Comparison of ENCODE assay signal across 8 cellular contexts in the genomic region with DNA sequence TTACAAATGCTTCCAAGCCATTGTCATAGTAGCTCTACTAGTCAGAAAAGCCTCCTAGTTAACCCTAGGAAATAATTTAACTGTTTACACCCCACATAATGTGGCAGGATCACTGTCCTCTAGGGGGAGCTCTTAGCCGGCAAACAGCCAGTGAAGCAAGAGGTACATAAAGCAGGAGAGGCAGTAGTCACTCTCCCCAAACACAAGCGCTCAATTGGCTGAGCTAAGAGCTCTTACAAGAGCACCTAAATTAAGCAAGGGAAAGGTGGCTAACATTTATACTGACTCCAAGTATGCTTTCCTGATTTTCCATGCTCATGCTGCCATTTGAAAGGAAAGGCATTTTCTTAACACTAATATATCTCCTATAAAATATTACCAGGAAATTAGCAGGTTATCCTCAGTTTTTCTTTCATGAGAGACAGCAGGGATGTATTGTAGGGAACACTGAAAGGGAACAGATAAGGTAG. TPM values are rescaled to one million over a fixed set of nuclear protein-coding genes. Genes with fewer than 3 reads are reported as not detected.
A peak's percentile ranks its signal among the peaks of the same experiment; 100 is the strongest.
DNase-seq lines count a peak whose midpoint lies in the region; ATAC-seq and TF ChIP-seq lines count a peak whose summit lies in the region.

No MANE protein-coding gene starts in this region.

- no peaks in the 10 kb centered on the region for H3K27me3 ChIP-seq in OCI-LY1 (ENCODE audit: insufficient read depth, low read length)
- H3K27me3 ChIP-seq in fibroblast of lung (ENCODE audit: control insufficient read depth, insufficient read depth, low read length), result no peaks in the 10 kb centered on the region
- H3K27me3 ChIP-seq in psoas muscle (ENCODE audit: insufficient read depth in 3 of 3, low read length in 2 of 3), result no peaks in the 10 kb centered on the region

- H3K9me2 ChIP-seq in OCI-LY1 (ENCODE audit: low read depth, low read length), result no peaks in the 10 kb centered on the region

- no peak overlapping the region for H3K9ac ChIP-seq in OCI-LY1 (ENCODE audit: low read length)
- no peak overlapping the region for H3K9ac ChIP-seq in fibroblast of lung (ENCODE audit: insufficient read depth, low read length)

- H3K36me3 ChIP-seq in OCI-LY1 (ENCODE audit: insufficient read depth, low read length) (no peaks in the 10 kb centered on the region), fibroblast of lung (ENCODE audit: control insufficient read depth, insufficient read depth, low read length) (no peaks in the 10 kb centered on the region), psoas muscle (ENCODE audit: insufficient read depth in 1 of 2, low read depth in 1 of 2) (no peaks in the 10 kb centered on the region)

- peak; percentile 86 for ATAC-seq in GM21528 (IDR thresholded peaks at IDR 0.05; ENCODE audit: low FRiP score, unreplicated experiment)
- peak; percentile 70 to 93 (median 82) for ATAC-seq in psoas muscle
- no peak for ATAC-seq in HG03097 (IDR thresholded peaks at IDR 0.05; ENCODE audit: low FRiP score, unreplicated experiment)

- H3K9me3 ChIP-seq in OCI-LY1 (ENCODE audit: low read length) (no peaks in the 10 kb centered on the region), fibroblast of lung (ENCODE audit: control insufficient read depth, insufficient read depth, low read depth, low read length) (no peaks in the 10 kb centered on the region), psoas muscle (no peaks in the 10 kb centered on the region)

- peaks cover 19% of the 10 kb centered on the region for H3K4me1 ChIP-seq in OCI-LY1 (ENCODE audit: insufficient read depth, low read length, severe bottlenecking)
- H3K4me1 ChIP-seq in fibroblast of lung (ENCODE audit: control insufficient read depth, extremely low read depth, insufficient read depth, low read length), result peaks cover 21% of the 10 kb centered on the region
- peaks cover 17% of the 10 kb centered on the region for H3K4me1 ChIP-seq in psoas muscle

- DNase-seq in DMS 273 (lab: John Stamatoyannopoulos, UW; ENCODE audit: unreplicated experiment) (peak; percentile 91), HuH-7.5 (ENCODE audit: low spot score) (peak; percentile 28), fibroblast of lung (ENCODE audit: low read depth in 2 of 2) (peak; percentile 63 to 78), psoas muscle (peak; percentile 62 to 74)
- peak; percentile 26 for DNase-seq in activated CD8-positive, alpha-beta memory T cell treated with anti-CD3 and anti-CD28 coated beads, Interleukin-2, amount 50 U/mL, for 4 hours

- H3K79me2 ChIP-seq in OCI-LY1 (ENCODE audit: insufficient read depth, low read length) (no peaks in the 10 kb centered on the region), fibroblast of lung (ENCODE audit: control insufficient read depth, insufficient read depth, low read length) (peaks cover 57% of the 10 kb centered on the region)

- H3K27ac ChIP-seq in OCI-LY1 (ENCODE audit: low read depth, low read length, poor library complexity, severe bottlenecking) (no peak overlapping the region), fibroblast of lung (ENCODE audit: insufficient read depth, low read length) (peak overlapping the region; percentile 28), psoas muscle (no peak overlapping the region)

- WGBS in psoas muscle, 3 donors, result 30 to 43% (median 35%) methylated on average over 2 of the region's 2 CpGs

- TF ChIP-seq CTCF in OCI-LY1 (IDR thresholded peaks at IDR 0.05; ENCODE audit: low read length) (peak; percentile 98), fibroblast of lung (conservative IDR thresholded peaks at IDR 0.05 in 1 of 2, IDR thresholded peaks at IDR 0.05 in 1 of 2; ENCODE audit: low read depth in 1 of 2, low read length in 2 of 2) (peak; percentile 64 to 74), psoas muscle (IDR thresholded peaks at IDR 0.05) (peak; percentile 63)

- H3K4me3 ChIP-seq in OCI-LY1 (ENCODE audit: low read depth, low read length, poor library complexity, severe bottlenecking) (no peak overlapping the region), fibroblast of lung (replicated peaks in 1 of 4; ENCODE audit: control extremely low read depth in 1 of 4, insufficient read depth in 1 of 4, low read depth in 3 of 4, low read length in 4 of 4) (no peak overlapping the region), psoas muscle (no peak overlapping the region)

- H3K4me2 ChIP-seq in OCI-LY1 (ENCODE audit: low read length), result no peak overlapping the region
- no peak overlapping the region for H3K4me2 ChIP-seq in fibroblast of lung (ENCODE audit: extremely low read depth, insufficient read depth, low read length)

- H4K20me1 ChIP-seq in OCI-LY1 (ENCODE audit: insufficient read depth, low read length), result no peaks in the 10 kb centered on the region
- no peaks in the 10 kb centered on the region for H4K20me1 ChIP-seq in fibroblast of lung (ENCODE audit: control insufficient read depth, extremely low read depth, insufficient read depth, low read length)

- intact Hi-C loops in psoas muscle (cut with DNase I), result loop anchor here in 1 of 2 donors (5.0 to 10.0 kb wide), 2 partner anchors 39 to 82 kb away; partner anchors contain the start of genes ECT2 and NCEH1

- H2AFZ ChIP-seq in OCI-LY1 (ENCODE audit: low read length) (no peak overlapping the region), fibroblast of lung (ENCODE audit: low read length) (no peak overlapping the region)

- H3F3A ChIP-seq in OCI-LY1 (ENCODE audit: insufficient read depth, low read length), result no peaks in the 10 kb centered on the region

RNA-seq across cellular contexts. Expression of gene NCEH1, which starts 37.6 kb away (rescaled TPM):
- total RNA-seq in fibroblast of lung, result 3.1 and 9.9 TPM in 2 replicates
- polyA plus RNA-seq in fibroblast of lung, result 11.4 and 42.4 TPM in 2 replicates
- 6.7 and 22.7 TPM in 2 replicates for polyA plus RNA-seq in fibroblast of lung (2012)
- polyA minus RNA-seq in fibroblast of lung (ENCODE audit: low replicate concordance), result 5.5 and 21.2 TPM in 2 replicates
- total RNA-seq in psoas muscle, result 10 to 100 TPM in 1 of 4 donors, 1 to 10 TPM in 3; 4.0 to 12.0 (median 7.3) TPM
- polyA plus RNA-seq in psoas muscle, result 1 to 10 TPM; 2.6 to 5.1 (median 3.6) TPM

Comparison
In these comparisons a context has a peak if more than half of its experiments do, and no peak if none do; other contexts are left out.
1. DNase-seq: peak in every context shown above with its lines; median percentile 91 in DMS 273; 70 in fibroblast of lung; 68 in psoas muscle; 28 in HuH-7.5; 26 in activated CD8-positive, alpha-beta memory T cell treated with anti-CD3 and anti-CD28 coated beads, Interleukin-2, amount 50 U/mL, for 4 hours.